In genomic region chr12:46855760-46856159, GRCh38 we compare ENCODE assay signal across 26 cellular contexts. TPM values are rescaled to one million over a fixed set of nuclear protein-coding genes. Genes with fewer than 3 reads are reported as not detected.
DNase-seq lines count a peak whose midpoint lies in the region; ATAC-seq, FAIRE-seq and TF ChIP-seq lines count a peak whose summit lies in the region.
"Had no signal": no experiment of that assay in that cellular context is flagged by ENCODE, and none has a peak within 500 bp of the region (broad histone marks: within the 10 kb centered on the region; RNA-seq: fewer than 3 reads in every experiment).

No MANE protein-coding gene starts in this region.

- H3K4me1 Mint-ChIP-seq in astrocyte (ENCODE audit: low read depth, unreplicated experiment) (no peaks in the 10 kb centered on the region), endodermal cell (no peaks in the 10 kb centered on the region)
- H3K4me1 Mint-ChIP-seq: CD14-positive monocyte; CD8-positive, alpha-beta memory T cell; GM23338; H9 had no signal

- H3K4me1 ChIP-seq in astrocyte (ENCODE audit: insufficient read depth, low read length) (no peaks in the 10 kb centered on the region), endodermal cell (ENCODE audit: control insufficient read depth, insufficient read depth, low read length) (no peaks in the 10 kb centered on the region), colonic mucosa (no peaks in the 10 kb centered on the region)
- H3K4me1 ChIP-seq: A549; BE2C; BLaER1 treated with 17β-estradiol and CSF1 and Interleukin-3, amounts not matched to agents 10 nM and 100 nM had no signal

- no peak overlapping the region for H2AFZ ChIP-seq in astrocyte (ENCODE audit: low read depth, low read length)
- H2AFZ ChIP-seq: GM23338 had no signal

- peak; percentile 45 for FAIRE-seq in astrocyte (lab: Jason Lieb, UNC)
- FAIRE-seq: GM12878 had no signal

- H3K36me3 ChIP-seq in astrocyte (ENCODE audit: insufficient read depth, low read length) (no peaks in the 10 kb centered on the region), endodermal cell (ENCODE audit: control insufficient read depth, insufficient read depth, low read length) (no peaks in the 10 kb centered on the region), colonic mucosa (no peaks in the 10 kb centered on the region)
- H3K36me3 ChIP-seq: BE2C; BLaER1 treated with 17β-estradiol and CSF1 and Interleukin-3, amounts not matched to agents 10 nM and 100 nM had no signal

- TF ChIP-seq CTCF in astrocyte (IDR thresholded peaks at IDR 0.05; ENCODE audit: insufficient read depth, low read depth, low read length): no peak
- no peak for TF ChIP-seq CTCF in endodermal cell (conservative IDR thresholded peaks at IDR 0.05)
- no peak for TF ChIP-seq CTCF in colonic mucosa (IDR thresholded peaks at IDR 0.05)

- no peaks in the 10 kb centered on the region for H3K36me3 Mint-ChIP-seq in astrocyte (ENCODE audit: low read depth, unreplicated experiment)
- no peaks in the 10 kb centered on the region for H3K36me3 Mint-ChIP-seq in endodermal cell (ENCODE audit: low read depth)
- H3K36me3 Mint-ChIP-seq: CD14-positive monocyte had no signal

- H3K9me3 ChIP-seq in astrocyte (ENCODE audit: insufficient read depth, low read depth, low read length) (peaks cover 2% of the 10 kb centered on the region), endodermal cell (ENCODE audit: control insufficient read depth, low read length) (peaks cover 55% of the 10 kb centered on the region), colonic mucosa (no peaks in the 10 kb centered on the region)
- H3K9me3 ChIP-seq: BE2C had no signal

- H3K4me3 Mint-ChIP-seq in astrocyte (ENCODE audit: unreplicated experiment) (no peak overlapping the region), endodermal cell (no peak overlapping the region)
- H3K4me3 Mint-ChIP-seq: CD14-positive monocyte; CD4-positive, alpha-beta T cell; CD8-positive, alpha-beta memory T cell; GM23338; H9; HFFc6 had no signal

- no peak overlapping the region for H3K4me2 ChIP-seq in astrocyte (ENCODE audit: low read length)
- H3K4me2 ChIP-seq: A549; BLaER1 treated with 17β-estradiol and CSF1 and Interleukin-3, amounts not matched to agents 10 nM and 100 nM; GM23338 had no signal

- 68% methylated on average over 2 of the region's 2 CpGs; no CpG with 5 or more reads in 1 of the 2 experiments for WGBS in endodermal cell (ENCODE audit: insufficient coverage in 1 of 2, insufficient read length in 1 of 2), 2 experiments

- no peak for ATAC-seq in GM18520 (IDR thresholded peaks at IDR 0.05; ENCODE audit: unreplicated experiment)
- ATAC-seq: A549, GM12878, GM23338, HCT116 had no signal

- DNase-seq in Caki2 (ENCODE audit: low read depth) (peak; percentile 26), MV-4-11 (lab: John Stamatoyannopoulos, UW) (peak; percentile 4), astrocyte (ENCODE audit: low read depth) (no peak), endodermal cell (no peak), colonic mucosa (no peak)
- DNase-seq in stimulated activated CD4-positive, alpha-beta T cell treated with anti-CD3 and anti-CD28 coated beads, Interleukin-2, amount 100 ng/mL, for 48 hours: no peak
- DNase-seq in effector CD8-positive, alpha-beta T cell (lab: John Stamatoyannopoulos, UW): no peak
- DNase-seq: 8988T; ACHN; AML-193; BE2C; Calu3; CD4-positive, alpha-beta T cell; CD8-positive, alpha-beta memory T cell; DMS79; EL; GDM1; H9; HFFc6 had no signal

- H3K27me3 Mint-ChIP-seq in astrocyte (ENCODE audit: low read depth, unreplicated experiment) (peaks cover 3% of the 10 kb centered on the region), endodermal cell (ENCODE audit: insufficient read depth) (peaks cover 1% of the 10 kb centered on the region)

- in situ Hi-C loops in Caki2 (cut with HindIII; ENCODE audit: low pct_unique_long_range_greater_than_20kb, low sequenced_read_pairs): no loop called here

- H3K79me2 ChIP-seq in astrocyte (ENCODE audit: insufficient read depth, low read length): no peaks in the 10 kb centered on the region

- no peak overlapping the region for H3K27ac Mint-ChIP-seq in astrocyte (ENCODE audit: unreplicated experiment)
- H3K27ac Mint-ChIP-seq in endodermal cell: no peak overlapping the region
- H3K27ac Mint-ChIP-seq: CD14-positive monocyte; CD4-positive, alpha-beta T cell; CD8-positive, alpha-beta memory T cell; GM23338; H9; HFFc6 had no signal

- no peaks in the 10 kb centered on the region for H4K20me1 ChIP-seq in astrocyte (ENCODE audit: insufficient read depth, low read length)
- H4K20me1 ChIP-seq: BLaER1 treated with 17β-estradiol and CSF1 and Interleukin-3, amounts not matched to agents 10 nM and 100 nM had no signal

- H3K9ac ChIP-seq in astrocyte (ENCODE audit: low read length) (no peak overlapping the region), endodermal cell (ENCODE audit: extremely low read depth, low read length, poor library complexity, severe bottlenecking) (no peak overlapping the region), colonic mucosa (ENCODE audit: low read depth in 2 of 2, low read length in 2 of 2) (no peak overlapping the region)
- H3K9ac ChIP-seq: BLaER1 treated with 17β-estradiol and CSF1 and Interleukin-3, amounts not matched to agents 10 nM and 100 nM had no signal

- peaks cover 22% of the 10 kb centered on the region for H3K9me3 Mint-ChIP-seq in astrocyte (ENCODE audit: unreplicated experiment)
- peaks cover 75% of the 10 kb centered on the region for H3K9me3 Mint-ChIP-seq in endodermal cell

- H3K27me3 ChIP-seq in astrocyte (ENCODE audit: insufficient read depth, low read length) (no peaks in the 10 kb centered on the region), endodermal cell (ENCODE audit: control insufficient read depth, insufficient read depth, low read length, poor library complexity, severe bottlenecking) (no peaks in the 10 kb centered on the region), colonic mucosa (no peaks in the 10 kb centered on the region)
- H3K27me3 ChIP-seq: BE2C; BLaER1 treated with 17β-estradiol and CSF1 and Interleukin-3, amounts not matched to agents 10 nM and 100 nM had no signal

- H3K27ac ChIP-seq in astrocyte (ENCODE audit: low read depth, low read length) (no peak overlapping the region), endodermal cell (ENCODE audit: low read depth, low read length) (no peak overlapping the region), colonic mucosa (no peak overlapping the region)
- H3K27ac ChIP-seq: A549; BLaER1 treated with 17β-estradiol and CSF1 and Interleukin-3, amounts not matched to agents 10 nM and 100 nM had no signal

- intact Hi-C loops in colonic mucosa (cut with DNase I): no loop called here

- H3K4me3 ChIP-seq in astrocyte (ENCODE audit: insufficient read depth, low read depth, low read length) (no peak overlapping the region), endodermal cell (ENCODE audit: low read length) (peak overlapping the region; percentile 40), colonic mucosa (no peak overlapping the region)
- H3K4me3 ChIP-seq: A549; BLaER1 treated with 17β-estradiol and CSF1 and Interleukin-3, amounts not matched to agents 10 nM and 100 nM; GM12878; GM23338 had no signal

RNA-seq across cellular contexts. Expression of gene SLC38A4, which starts 30.0 kb away (rescaled TPM):
- 0.03 TPM in 1 of 2 replicates, not detected in the other for total RNA-seq in Caki2 (2014; rRNA removed; shearing (Covaris generic); ENCODE audit: low replicate concordance)
- 1.5 and 1.6 TPM in 2 replicates for total RNA-seq in astrocyte
- total RNA-seq in endodermal cell: under 1 TPM in 1 of 2 donors, not detected in 1; 0.62 TPM
- polyA plus RNA-seq in endodermal cell (2013, experiment 1 of 2): 0.93 TPM
- 0.70 TPM for polyA plus RNA-seq in endodermal cell (2013, experiment 2 of 2)
- 1 to 10 TPM; 2.8 to 3.2 TPM for total RNA-seq in colonic mucosa
- total RNA-seq: CD4-positive, alpha-beta T cell; CD8-positive, alpha-beta memory T cell had no signal
- polyA plus RNA-seq: CD14-positive monocyte; CD8-positive, alpha-beta memory T cell had no signal

Comparison
In these comparisons a context has a peak if more than half of its experiments do, and no peak if none do; other contexts are left out.
1. DNase-seq: peak in Caki2 (single experiment) and MV-4-11 (single experiment); none in astrocyte (single experiment), endodermal cell (single experiment), stimulated activated CD4-positive, alpha-beta T cell treated with anti-CD3 and anti-CD28 coated beads, Interleukin-2, amount 100 ng/mL, for 48 hours (0 of 2), effector CD8-positive, alpha-beta T cell (single experiment) and colonic mucosa (single experiment).